Comparison of ENCODE assay signal across 40 cellular contexts in genomic region chr1:12809933-12810332, GRCh38. TPM values are rescaled to one million over a fixed set of nuclear protein-coding genes. Genes with fewer than 3 reads are reported as not detected.
"Had no signal": no experiment of that assay in that cellular context is flagged by ENCODE, and none has a peak within 500 bp of the region (broad histone marks: within the 10 kb centered on the region; RNA-seq: fewer than 3 reads in every experiment).

No MANE protein-coding gene starts in this region.

- H3K4me1 ChIP-seq: adrenal gland, body of pancreas, breast epithelium had no signal

- ATAC-seq: activated CD4-positive, alpha-beta T cell treated with anti-CD3 and anti-CD28 coated beads for 36 hours; activated CD4-positive, CD25-positive, alpha-beta regulatory T cell treated with anti-CD3 and anti-CD28 coated beads, Interleukin-2, amount 50 U/mL, for 24 hours; activated CD8-positive, alpha-beta T cell treated with anti-CD3 and anti-CD28 coated beads, Interleukin-2, amount 10 ng/mL, durations not matched to agents 7 days and 5 days; activated naive CD4-positive, alpha-beta T cell treated with anti-CD3 and anti-CD28 coated beads, Interleukin-2, amount 50 U/mL, for 72 hours; activated T-cell treated with anti-CD3 and anti-CD28 coated beads, Interleukin-2, amount 50 U/mL, for 4 hours; activated T-cell treated with anti-CD3 and anti-CD28 coated beads, Interleukin-2, amount 50 U/mL, for 72 hours; activated T-helper 17 cell treated with anti-CD3 and anti-CD28 coated beads, Interleukin-2, amount 50 U/mL, for 72 hours; body of pancreas; T-helper 17 cell; WTC11 had no signal

- H3K36me3 ChIP-seq: adrenal gland, brain microvascular endothelial cell, breast epithelium, WERI-Rb-1 had no signal

- H3K27ac ChIP-seq: adrenal gland, body of pancreas, brain microvascular endothelial cell, breast epithelium, WERI-Rb-1 had no signal

- H3K4me3 Mint-ChIP-seq: activated CD4-positive, alpha-beta memory T cell treated with anti-CD3 and anti-CD28 coated beads, Interleukin-2, amount 10 ng/mL, durations not matched to agents 7 days and 5 days; activated CD4-positive, alpha-beta T cell treated with anti-CD3 and anti-CD28 coated beads for 36 hours; activated CD4-positive, alpha-beta T cell treated with anti-CD3 and anti-CD28 coated beads, Interleukin-2, amount 10 ng/mL, durations not matched to agents 7 days and 5 days; activated CD8-positive, alpha-beta T cell treated with anti-CD3 and anti-CD28 coated beads, Interleukin-2, amount 10 ng/mL, durations not matched to agents 7 days and 5 days; activated naive CD4-positive, alpha-beta T cell treated with anti-CD3 and anti-CD28 coated beads for 36 hours; activated naive CD8-positive, alpha-beta T cell treated with anti-CD3 and anti-CD28 coated beads for 36 hours; activated T-cell treated with anti-CD3 and anti-CD28 coated beads, Interleukin-2, amount 50 U/mL, for 4 hours; activated T-cell treated with anti-CD3 and anti-CD28 coated beads, Interleukin-2, amount 50 U/mL, for 72 hours; activated T-helper 1 cell treated with anti-CD3 and anti-CD28 coated beads, Interleukin-12 subunit alpha, Interleukin-12 subunit beta, Interleukin-2, Interleukin-4 antibody, amounts not matched to agents 30 ng/mL and 10 ng/mL and 1 ng/mL, durations not matched to agents 14 hours and 24 hours and 36 hours; activated T-helper 17 cell treated with anti-CD3 and anti-CD28 coated beads, Interleukin-2, amount 50 U/mL, for 72 hours; T-helper 17 cell; WTC11 had no signal

- H3K4me3 ChIP-seq: adrenal gland, body of pancreas, breast epithelium had no signal

- H3K9me3 ChIP-seq: adrenal gland, body of pancreas had no signal

- H3K4me1 Mint-ChIP-seq: activated CD4-positive, alpha-beta memory T cell treated with anti-CD3 and anti-CD28 coated beads, Interleukin-2, amount 10 ng/mL, durations not matched to agents 7 days and 5 days; activated CD4-positive, alpha-beta T cell treated with anti-CD3 and anti-CD28 coated beads for 36 hours; activated CD4-positive, alpha-beta T cell treated with anti-CD3 and anti-CD28 coated beads, Interleukin-2, amount 10 ng/mL, durations not matched to agents 7 days and 5 days; activated naive CD8-positive, alpha-beta T cell treated with anti-CD3 and anti-CD28 coated beads for 36 hours; activated T-helper 17 cell treated with anti-CD3 and anti-CD28 coated beads, Interleukin-2, amount 50 U/mL, for 72 hours; T-helper 17 cell; WTC11 had no signal

- H3K27me3 ChIP-seq: adrenal gland, body of pancreas, brain microvascular endothelial cell, breast epithelium had no signal

- H3K36me3 Mint-ChIP-seq: activated naive CD8-positive, alpha-beta T cell treated with anti-CD3 and anti-CD28 coated beads for 36 hours had no signal

- FAIRE-seq: astrocyte, colon had no signal

- DNase-seq: activated CD4-positive, alpha-beta memory T cell treated with anti-CD3 and anti-CD28 coated beads, Interleukin-2, amount 10 ng/mL, durations not matched to agents 7 days and 5 days; activated CD4-positive, alpha-beta T cell treated with anti-CD3 and anti-CD28 coated beads for 1 hour; activated CD4-positive, alpha-beta T cell treated with anti-CD3 and anti-CD28 coated beads for 36 hours; activated CD4-positive, alpha-beta T cell treated with anti-CD3 and anti-CD28 coated beads for 48 hours; activated CD4-positive, alpha-beta T cell treated with anti-CD3 and anti-CD28 coated beads, Interleukin-2, amount 10 ng/mL, durations not matched to agents 7 days and 5 days; activated CD4-positive, alpha-beta T cell treated with anti-CD3 and anti-CD28 coated beads, Interleukin-2, amount 50 U/mL, for 48 hours; activated CD4-positive, CD25-positive, alpha-beta regulatory T cell; activated CD8-positive, alpha-beta memory T cell treated with anti-CD3 and anti-CD28 coated beads for 24 hours; activated CD8-positive, alpha-beta memory T cell treated with anti-CD3 and anti-CD28 coated beads, Interleukin-2, amount 50 U/mL, for 4 hours; activated CD8-positive, alpha-beta T cell treated with anti-CD3 and anti-CD28 coated beads, Interleukin-2, amount 10 ng/mL, durations not matched to agents 7 days and 5 days; activated effector memory CD4-positive, alpha-beta T cell treated with anti-CD3 and anti-CD28 coated beads, Interleukin-2, amount 50 U/mL, for 16 hours; activated gamma-delta T cell treated with Interleukin-2 at 50 U/mL for 16 hours; activated naive CD4-positive, alpha-beta T cell; activated naive CD4-positive, alpha-beta T cell treated with anti-CD3 and anti-CD28 coated beads for 36 hours; activated naive CD4-positive, alpha-beta T cell treated with anti-CD3 and anti-CD28 coated beads, Interleukin-2, amount 50 U/mL, for 16 hours; activated naive CD8-positive, alpha-beta T cell treated with anti-CD3 and anti-CD28 coated beads for 36 hours; activated T-cell treated with anti-CD3 and anti-CD28 coated beads for 4 hours; activated T-cell treated with anti-CD3 and anti-CD28 coated beads, Interleukin-2, amount 50 U/mL, for 1 hour; activated T-cell treated with anti-CD3 and anti-CD28 coated beads, Interleukin-2, amount 50 U/mL, for 4 hours; activated T-cell treated with anti-CD3 and anti-CD28 coated beads, Interleukin-2, amount 50 U/mL, for 72 hours; adrenal gland; amniotic stem cell; aorta; body of pancreas; brain microvascular endothelial cell; central memory CD4-positive, alpha-beta T cell; T-helper 17 cell; T1000; WERI-Rb-1 had no signal

- H3K27ac Mint-ChIP-seq: activated CD4-positive, alpha-beta memory T cell treated with anti-CD3 and anti-CD28 coated beads, Interleukin-2, amount 10 ng/mL, durations not matched to agents 7 days and 5 days; activated CD4-positive, alpha-beta T cell treated with anti-CD3 and anti-CD28 coated beads for 36 hours; activated CD4-positive, alpha-beta T cell treated with anti-CD3 and anti-CD28 coated beads, Interleukin-2, amount 10 ng/mL, durations not matched to agents 7 days and 5 days; activated CD8-positive, alpha-beta T cell treated with anti-CD3 and anti-CD28 coated beads, Interleukin-2, amount 10 ng/mL, durations not matched to agents 7 days and 5 days; activated naive CD4-positive, alpha-beta T cell treated with anti-CD3 and anti-CD28 coated beads for 36 hours; activated naive CD8-positive, alpha-beta T cell treated with anti-CD3 and anti-CD28 coated beads for 36 hours; activated T-cell treated with anti-CD3 and anti-CD28 coated beads, Interleukin-2, amount 50 U/mL, for 72 hours; activated T-helper 1 cell treated with anti-CD3 and anti-CD28 coated beads, Interleukin-12 subunit alpha, Interleukin-12 subunit beta, Interleukin-2, Interleukin-4 antibody, amounts not matched to agents 30 ng/mL and 10 ng/mL and 1 ng/mL, durations not matched to agents 14 hours and 24 hours and 36 hours; activated T-helper 17 cell treated with anti-CD3 and anti-CD28 coated beads, Interleukin-2, amount 50 U/mL, for 72 hours; T-helper 17 cell; WTC11 had no signal

RNA-seq across cellular contexts. Expression of gene PRAMEF1, which starts 18.7 kb away (rescaled TPM):
- total RNA-seq: activated CD4-positive, alpha-beta memory T cell treated with anti-CD3 and anti-CD28 coated beads, Interleukin-2, amount 10 ng/mL, durations not matched to agents 7 days and 5 days; activated CD4-positive, alpha-beta T cell treated with anti-CD3 and anti-CD28 coated beads for 36 hours; activated CD4-positive, alpha-beta T cell treated with anti-CD3 and anti-CD28 coated beads, Interleukin-2, amount 10 ng/mL, durations not matched to agents 7 days and 5 days; activated CD8-positive, alpha-beta T cell treated with anti-CD3 and anti-CD28 coated beads, Interleukin-2, amount 10 ng/mL, durations not matched to agents 7 days and 5 days; activated naive CD4-positive, alpha-beta T cell treated with anti-CD3 and anti-CD28 coated beads for 36 hours; activated naive CD4-positive, alpha-beta T cell treated with anti-CD3 and anti-CD28 coated beads, Interleukin-2, amount 50 U/mL, for 72 hours; activated naive CD8-positive, alpha-beta T cell treated with anti-CD3 and anti-CD28 coated beads for 36 hours; activated T-cell treated with anti-CD3 and anti-CD28 coated beads, Interleukin-2, amount 50 U/mL, for 4 hours; activated T-cell treated with anti-CD3 and anti-CD28 coated beads, Interleukin-2, amount 50 U/mL, for 72 hours; activated T-helper 1 cell treated with anti-CD3 and anti-CD28 coated beads, Interleukin-12 subunit alpha, Interleukin-12 subunit beta, Interleukin-2, Interleukin-4 antibody, amounts not matched to agents 30 ng/mL and 10 ng/mL and 1 ng/mL, durations not matched to agents 14 hours and 24 hours and 36 hours; activated T-helper 17 cell treated with anti-CD3 and anti-CD28 coated beads, Interleukin-2, amount 50 U/mL, for 72 hours; adrenal gland; aorta; astrocyte; body of pancreas; breast epithelium; cardiac septum; cerebellum; T-helper 17 cell; T-helper 2 cell treated with Interferon-gamma antibody and Interleukin-4, amounts not matched to agents 100 ng/mL and 5 ng/mL, for 36 hours; WTC11 had no signal
- polyA plus RNA-seq: adrenal gland, aorta had no signal

RNA-seq across cellular contexts. Expression of gene PRAMEF11, which starts 21.3 kb away (rescaled TPM):
- total RNA-seq: activated CD4-positive, alpha-beta memory T cell treated with anti-CD3 and anti-CD28 coated beads, Interleukin-2, amount 10 ng/mL, durations not matched to agents 7 days and 5 days; activated CD4-positive, alpha-beta T cell treated with anti-CD3 and anti-CD28 coated beads for 36 hours; activated CD4-positive, alpha-beta T cell treated with anti-CD3 and anti-CD28 coated beads, Interleukin-2, amount 10 ng/mL, durations not matched to agents 7 days and 5 days; activated CD8-positive, alpha-beta T cell treated with anti-CD3 and anti-CD28 coated beads, Interleukin-2, amount 10 ng/mL, durations not matched to agents 7 days and 5 days; activated naive CD4-positive, alpha-beta T cell treated with anti-CD3 and anti-CD28 coated beads for 36 hours; activated naive CD4-positive, alpha-beta T cell treated with anti-CD3 and anti-CD28 coated beads, Interleukin-2, amount 50 U/mL, for 72 hours; activated naive CD8-positive, alpha-beta T cell treated with anti-CD3 and anti-CD28 coated beads for 36 hours; activated T-cell treated with anti-CD3 and anti-CD28 coated beads, Interleukin-2, amount 50 U/mL, for 4 hours; activated T-cell treated with anti-CD3 and anti-CD28 coated beads, Interleukin-2, amount 50 U/mL, for 72 hours; activated T-helper 1 cell treated with anti-CD3 and anti-CD28 coated beads, Interleukin-12 subunit alpha, Interleukin-12 subunit beta, Interleukin-2, Interleukin-4 antibody, amounts not matched to agents 30 ng/mL and 10 ng/mL and 1 ng/mL, durations not matched to agents 14 hours and 24 hours and 36 hours; activated T-helper 17 cell treated with anti-CD3 and anti-CD28 coated beads, Interleukin-2, amount 50 U/mL, for 72 hours; adrenal gland; aorta; astrocyte; body of pancreas; breast epithelium; cardiac septum; cerebellum; T-helper 17 cell; T-helper 2 cell treated with Interferon-gamma antibody and Interleukin-4, amounts not matched to agents 100 ng/mL and 5 ng/mL, for 36 hours; WTC11 had no signal
- polyA plus RNA-seq: adrenal gland, aorta had no signal

RNA-seq across cellular contexts. Expression of gene PRAMEF12, which starts 36.4 kb away (rescaled TPM):
- total RNA-seq: activated CD4-positive, alpha-beta memory T cell treated with anti-CD3 and anti-CD28 coated beads, Interleukin-2, amount 10 ng/mL, durations not matched to agents 7 days and 5 days; activated CD4-positive, alpha-beta T cell treated with anti-CD3 and anti-CD28 coated beads for 36 hours; activated CD4-positive, alpha-beta T cell treated with anti-CD3 and anti-CD28 coated beads, Interleukin-2, amount 10 ng/mL, durations not matched to agents 7 days and 5 days; activated CD8-positive, alpha-beta T cell treated with anti-CD3 and anti-CD28 coated beads, Interleukin-2, amount 10 ng/mL, durations not matched to agents 7 days and 5 days; activated naive CD4-positive, alpha-beta T cell treated with anti-CD3 and anti-CD28 coated beads for 36 hours; activated naive CD4-positive, alpha-beta T cell treated with anti-CD3 and anti-CD28 coated beads, Interleukin-2, amount 50 U/mL, for 72 hours; activated naive CD8-positive, alpha-beta T cell treated with anti-CD3 and anti-CD28 coated beads for 36 hours; activated T-cell treated with anti-CD3 and anti-CD28 coated beads, Interleukin-2, amount 50 U/mL, for 4 hours; activated T-cell treated with anti-CD3 and anti-CD28 coated beads, Interleukin-2, amount 50 U/mL, for 72 hours; activated T-helper 1 cell treated with anti-CD3 and anti-CD28 coated beads, Interleukin-12 subunit alpha, Interleukin-12 subunit beta, Interleukin-2, Interleukin-4 antibody, amounts not matched to agents 30 ng/mL and 10 ng/mL and 1 ng/mL, durations not matched to agents 14 hours and 24 hours and 36 hours; activated T-helper 17 cell treated with anti-CD3 and anti-CD28 coated beads, Interleukin-2, amount 50 U/mL, for 72 hours; adrenal gland; aorta; body of pancreas; breast epithelium; cardiac septum; cerebellum; T-helper 17 cell; T-helper 2 cell treated with Interferon-gamma antibody and Interleukin-4, amounts not matched to agents 100 ng/mL and 5 ng/mL, for 36 hours; WTC11 had no signal
- polyA plus RNA-seq: adrenal gland, aorta had no signal

RNA-seq across cellular contexts. Expression of gene HNRNPCL1, which starts 38.6 kb away (rescaled TPM):
- total RNA-seq: activated CD4-positive, alpha-beta memory T cell treated with anti-CD3 and anti-CD28 coated beads, Interleukin-2, amount 10 ng/mL, durations not matched to agents 7 days and 5 days; activated CD4-positive, alpha-beta T cell treated with anti-CD3 and anti-CD28 coated beads for 36 hours; activated CD4-positive, alpha-beta T cell treated with anti-CD3 and anti-CD28 coated beads, Interleukin-2, amount 10 ng/mL, durations not matched to agents 7 days and 5 days; activated CD8-positive, alpha-beta T cell treated with anti-CD3 and anti-CD28 coated beads, Interleukin-2, amount 10 ng/mL, durations not matched to agents 7 days and 5 days; activated naive CD4-positive, alpha-beta T cell treated with anti-CD3 and anti-CD28 coated beads for 36 hours; activated naive CD4-positive, alpha-beta T cell treated with anti-CD3 and anti-CD28 coated beads, Interleukin-2, amount 50 U/mL, for 72 hours; activated naive CD8-positive, alpha-beta T cell treated with anti-CD3 and anti-CD28 coated beads for 36 hours; activated T-cell treated with anti-CD3 and anti-CD28 coated beads, Interleukin-2, amount 50 U/mL, for 4 hours; activated T-cell treated with anti-CD3 and anti-CD28 coated beads, Interleukin-2, amount 50 U/mL, for 72 hours; activated T-helper 1 cell treated with anti-CD3 and anti-CD28 coated beads, Interleukin-12 subunit alpha, Interleukin-12 subunit beta, Interleukin-2, Interleukin-4 antibody, amounts not matched to agents 30 ng/mL and 10 ng/mL and 1 ng/mL, durations not matched to agents 14 hours and 24 hours and 36 hours; activated T-helper 17 cell treated with anti-CD3 and anti-CD28 coated beads, Interleukin-2, amount 50 U/mL, for 72 hours; adrenal gland; aorta; astrocyte; body of pancreas; breast epithelium; cardiac septum; cerebellum; T-helper 17 cell; T-helper 2 cell treated with Interferon-gamma antibody and Interleukin-4, amounts not matched to agents 100 ng/mL and 5 ng/mL, for 36 hours; WTC11 had no signal
- polyA plus RNA-seq: adrenal gland, aorta had no signal

RNA-seq across cellular contexts. Expression of gene PRAMEF2, which starts 47.0 kb away (rescaled TPM):
- total RNA-seq: activated CD4-positive, alpha-beta memory T cell treated with anti-CD3 and anti-CD28 coated beads, Interleukin-2, amount 10 ng/mL, durations not matched to agents 7 days and 5 days; activated CD4-positive, alpha-beta T cell treated with anti-CD3 and anti-CD28 coated beads for 36 hours; activated CD4-positive, alpha-beta T cell treated with anti-CD3 and anti-CD28 coated beads, Interleukin-2, amount 10 ng/mL, durations not matched to agents 7 days and 5 days; activated CD8-positive, alpha-beta T cell treated with anti-CD3 and anti-CD28 coated beads, Interleukin-2, amount 10 ng/mL, durations not matched to agents 7 days and 5 days; activated naive CD4-positive, alpha-beta T cell treated with anti-CD3 and anti-CD28 coated beads for 36 hours; activated naive CD4-positive, alpha-beta T cell treated with anti-CD3 and anti-CD28 coated beads, Interleukin-2, amount 50 U/mL, for 72 hours; activated naive CD8-positive, alpha-beta T cell treated with anti-CD3 and anti-CD28 coated beads for 36 hours; activated T-cell treated with anti-CD3 and anti-CD28 coated beads, Interleukin-2, amount 50 U/mL, for 4 hours; activated T-cell treated with anti-CD3 and anti-CD28 coated beads, Interleukin-2, amount 50 U/mL, for 72 hours; activated T-helper 1 cell treated with anti-CD3 and anti-CD28 coated beads, Interleukin-12 subunit alpha, Interleukin-12 subunit beta, Interleukin-2, Interleukin-4 antibody, amounts not matched to agents 30 ng/mL and 10 ng/mL and 1 ng/mL, durations not matched to agents 14 hours and 24 hours and 36 hours; activated T-helper 17 cell treated with anti-CD3 and anti-CD28 coated beads, Interleukin-2, amount 50 U/mL, for 72 hours; adrenal gland; aorta; astrocyte; body of pancreas; breast epithelium; cardiac septum; cerebellum; T-helper 17 cell; T-helper 2 cell treated with Interferon-gamma antibody and Interleukin-4, amounts not matched to agents 100 ng/mL and 5 ng/mL, for 36 hours; WTC11 had no signal
- polyA plus RNA-seq: adrenal gland, aorta had no signal
